In genomic region chr18:26553943-26554342, GRCh38 we compare ENCODE assay signal across 2 cellular contexts.
A peak's percentile ranks its signal among the peaks of the same experiment; 100 is the strongest.
TF ChIP-seq lines count a peak whose summit lies in the region.

No MANE protein-coding gene starts in this region.

TF ChIP-seq in HEK293, 187 proteins besides CTCF, POLR2A, EP300 and RAD21 (continued from another document):
- no peak for TF ChIP-seq ZNF416 (tag by site-specific recombination; IDR thresholded peaks at IDR 0.05)
- TF ChIP-seq KLF10 (tag by site-specific recombination; IDR thresholded peaks at IDR 0.05) = no peak
- TF ChIP-seq GLI4 (tag by site-specific recombination; IDR thresholded peaks at IDR 0.05) = no peak
- no peak for TF ChIP-seq ZNF274 (IDR thresholded peaks at IDR 0.05; ENCODE audit: low read length)
- no peak for TF ChIP-seq ZNF274 (tag by site-specific recombination; IDR thresholded peaks at IDR 0.05; ENCODE audit: borderline replicate concordance)
- TF ChIP-seq ZBTB44 (tag by site-specific recombination; IDR thresholded peaks at IDR 0.05) = no peak
- TF ChIP-seq PRDM1 (tag by site-specific recombination; IDR thresholded peaks at IDR 0.05) = 0 out of 2 replicates have a peak, but pooled peaks have one; percentile 14
- TF ChIP-seq ZNF366 (tag by site-specific recombination; conservative IDR thresholded peaks at IDR 0.05) = peak; percentile 87
- TF ChIP-seq ZNF146 (tag by site-specific recombination; IDR thresholded peaks at IDR 0.05) = no peak
- no peak for TF ChIP-seq WT1 (tag by site-specific recombination; IDR thresholded peaks at IDR 0.05)
- no peak for TF ChIP-seq ZNF132 (tag by site-specific recombination; IDR thresholded peaks at IDR 0.05; ENCODE audit: borderline replicate concordance)
- no peak for TF ChIP-seq ZSCAN18 (tag by site-specific recombination; IDR thresholded peaks at IDR 0.05)
- TF ChIP-seq FEZF1 (tag by site-specific recombination; IDR thresholded peaks at IDR 0.05) = no peak

TF ChIP-seq in GM23338, 12 proteins besides CTCF, POLR2A, EP300 and RAD21 (continued from another document):
- no peak for TF ChIP-seq ZNF462 (CRISPR knock-in tag; IDR thresholded peaks at IDR 0.05)
- TF ChIP-seq EZH2phosphoT487 (IDR thresholded peaks at IDR 0.05; ENCODE audit: unreplicated experiment) = no peak
- TF ChIP-seq STAT1 (IDR thresholded peaks at IDR 0.05; ENCODE audit: unreplicated experiment) = no peak
